9 cellular contexts compared by ENCODE assay signal in genomic region chr14:37171678-37172023, GRCh38. TPM values are rescaled to one million over a fixed set of nuclear protein-coding genes. Genes with fewer than 3 reads are reported as not detected.
DNase-seq lines count a peak whose midpoint lies in the region; ATAC-seq and TF ChIP-seq lines count a peak whose summit lies in the region.
"Had no signal": no experiment of that assay in that cellular context is flagged by ENCODE, and none has a peak within 500 bp of the region (broad histone marks: within the 10 kb centered on the region; RNA-seq: fewer than 3 reads in every experiment).

No MANE protein-coding gene starts in this region.

- H3K27me3 ChIP-seq in esophagus squamous epithelium (no peaks in the 10 kb centered on the region), muscle layer of duodenum (ENCODE audit: low read depth, low read length) (no peaks in the 10 kb centered on the region), uterus (no peaks in the 10 kb centered on the region)

- H3K4me1 ChIP-seq in esophagus squamous epithelium, result peaks cover 0 to 22% (median 0%) of the 10 kb centered on the region in 3 donors
- peaks cover 0 to 6% of the 10 kb centered on the region in 2 donors for H3K4me1 ChIP-seq in muscle layer of duodenum (ENCODE audit: control insufficient read depth in 1 of 2, insufficient read depth in 2 of 2, low read length in 2 of 2)
- no peaks in the 10 kb centered on the region for H3K4me1 ChIP-seq in uterus

- intact Hi-C loops in esophagus squamous epithelium (cut with DNase I) (no loop called here), uterus (cut with DNase I; ENCODE audit: low total_unique reads) (no loop called here)

- peak overlapping the region; percentile 81 to 96 (median 90) for H3K27ac ChIP-seq in esophagus squamous epithelium
- H3K27ac ChIP-seq in muscle layer of duodenum (ENCODE audit: low read length), result peak overlapping the region; percentile 90
- H3K27ac ChIP-seq in uterus, result peak overlapping the region; percentile 88 to 97

- TF ChIP-seq CTCF in esophagus squamous epithelium (IDR thresholded peaks at IDR 0.05) (no peak), uterus (IDR thresholded peaks at IDR 0.05) (no peak)

- no peak for ATAC-seq in GM19351 (IDR thresholded peaks at IDR 0.05; ENCODE audit: unreplicated experiment)
- ATAC-seq: SK-N-SH treated with all-trans-retinoic acid at 6 μM for 48 hours had no signal

- DNase-seq in DMS153 treated with DMSO at 0.1 percent for 48 hours (lab: John Stamatoyannopoulos, UW; ENCODE audit: unreplicated experiment), result peak; percentile 76
- DNase-seq in DMS153 (lab: John Stamatoyannopoulos, UW), result no peak
- no peak for DNase-seq in esophagus squamous epithelium (lab: John Stamatoyannopoulos, UW)
- DNase-seq in uterus, result no peak
- DNase-seq in NCI-H2081 treated with DMSO at 0.1 percent for 48 hours (lab: John Stamatoyannopoulos, UW), result no peak
- DNase-seq in middle frontal gyrus (ENCODE audit: extremely low spot score, low spot score), result no peak

- TF ChIP-seq POLR2A in esophagus squamous epithelium (IDR thresholded peaks at IDR 0.05) (no peak), uterus (IDR thresholded peaks at IDR 0.05) (no peak)

- peak overlapping the region; percentile 45 to 90 (median 65) for H3K4me3 ChIP-seq in esophagus squamous epithelium
- H3K4me3 ChIP-seq in muscle layer of duodenum (ENCODE audit: low read depth in 1 of 2, low read length in 2 of 2), result peak overlapping the region; percentile 64 to 69
- peak overlapping the region; percentile 77 to 86 for H3K4me3 ChIP-seq in uterus

- H3K9me3 ChIP-seq in esophagus squamous epithelium (no peaks in the 10 kb centered on the region), muscle layer of duodenum (ENCODE audit: control insufficient read depth in 1 of 2, low read length in 2 of 2) (no peaks in the 10 kb centered on the region), uterus (no peaks in the 10 kb centered on the region)

- 3 to 7% methylated on average over 6 of the region's 6 CpGs for WGBS in esophagus squamous epithelium, 2 donors

- H3K36me3 ChIP-seq in esophagus squamous epithelium (no peaks in the 10 kb centered on the region), muscle layer of duodenum (ENCODE audit: control insufficient read depth in 1 of 2, insufficient read depth in 2 of 2, low read length in 2 of 2) (no peaks in the 10 kb centered on the region), uterus (no peaks in the 10 kb centered on the region)

RNA-seq across cellular contexts. Expression of gene SLC25A21, which starts 0.8 kb away (rescaled TPM):
- 1 to 10 TPM in 2 of 4 donors, under 1 TPM in 2; 0.67 to 2.1 (median 0.91) TPM for total RNA-seq in esophagus squamous epithelium
- 1 to 10 TPM in 2 of 4 donors, under 1 TPM in 1, not detected in 1; under 0.01 to 3.0 (median 2.0) TPM for total RNA-seq in uterus

RNA-seq across cellular contexts. Expression of gene MIPOL1, which starts 26.1 kb away (rescaled TPM):
- total RNA-seq in esophagus squamous epithelium (10 to 100 TPM in 1 of 4 donors, 1 to 10 TPM in 3; 4.9 to 13.7 (median 7.1) TPM), uterus (10 to 100 TPM; 22.8 to 52.1 (median 39.4) TPM)
